9 cellular contexts compared by ENCODE assay signal in genomic region chr11:606245-606644, GRCh38. TPM values are rescaled to one million over a fixed set of nuclear protein-coding genes. Genes with fewer than 3 reads are reported as not detected.
DNase-seq lines count a peak whose midpoint lies in the region; ATAC-seq and TF ChIP-seq lines count a peak whose summit lies in the region.
"Had no signal": no experiment of that assay in that cellular context is flagged by ENCODE, and none has a peak within 500 bp of the region (broad histone marks: within the 10 kb centered on the region; RNA-seq: fewer than 3 reads in every experiment).

No MANE protein-coding gene starts in this region.

- H3K27me3 ChIP-seq in kidney epithelial cell (ENCODE audit: control insufficient read depth, insufficient read depth, low read length), result no peaks in the 10 kb centered on the region

- DNase-seq in AG08396 (ENCODE audit: low spot score) (peak; percentile 63), astrocyte of the spinal cord (ENCODE audit: low read depth, low spot score) (peak; percentile 45), kidney epithelial cell (ENCODE audit: low read depth) (peak; percentile 18), SHP77 (lab: John Stamatoyannopoulos, UW) (no peak), hepatic stellate cell (ENCODE audit: low spot score) (no peak)
- DNase-seq: activated effector memory CD4-positive, alpha-beta T cell treated with Interleukin-2 at 50 U/mL for 16 hours; CD4-positive, alpha-beta T cell; NCI-H1436 treated with DMSO at 0.1 percent for 48 hours had no signal

- no peak overlapping the region for H3K4me3 ChIP-seq in astrocyte of the spinal cord (ENCODE audit: low read depth, low read length)
- no peak overlapping the region for H3K4me3 ChIP-seq in kidney epithelial cell (ENCODE audit: low read depth, low read length)

- no peak for ATAC-seq in HG03432 (IDR thresholded peaks at IDR 0.05; ENCODE audit: unreplicated experiment)

- peaks cover 5% of the 10 kb centered on the region for H3K36me3 ChIP-seq in kidney epithelial cell (ENCODE audit: control insufficient read depth, insufficient read depth, low read length)

- in situ Hi-C loops in astrocyte of the spinal cord (cut with HindIII; ENCODE audit: low sequenced_read_pairs), result no loop called here

- TF ChIP-seq CTCF in astrocyte of the spinal cord (IDR thresholded peaks at IDR 0.05; ENCODE audit: low read depth, low read length), result no peak
- no peak for TF ChIP-seq CTCF in kidney epithelial cell (IDR thresholded peaks at IDR 0.05; ENCODE audit: insufficient read depth, low read length, poor library complexity, severe bottlenecking)

RNA-seq across cellular contexts. Expression of gene IRF7, which starts 9.5 kb away (rescaled TPM):
- 60.2 and 78.7 TPM in 2 replicates for total RNA-seq in kidney epithelial cell

RNA-seq across cellular contexts. Expression of gene CDHR5, which starts 18.5 kb away (rescaled TPM):
- total RNA-seq in kidney epithelial cell, result 0.92 TPM in 1 of 2 replicates, not detected in the other
- total RNA-seq: CD4-positive, alpha-beta T cell had no signal

RNA-seq across cellular contexts. Expression of gene SCT, which starts 20.7 kb away (rescaled TPM):
- 2.1 TPM in 1 of 2 replicates, not detected in the other for total RNA-seq in kidney epithelial cell
- total RNA-seq: CD4-positive, alpha-beta T cell had no signal

RNA-seq across cellular contexts. Expression of gene PHRF1, which starts 30.0 kb away (rescaled TPM):
- total RNA-seq in kidney epithelial cell, result 32.5 and 33.0 TPM in 2 replicates

RNA-seq across cellular contexts. Expression of gene DRD4, which starts 30.8 kb away (rescaled TPM):
- 0.08 TPM in 1 of 2 replicates, not detected in the other for total RNA-seq in kidney epithelial cell

Comparison
In these comparisons a context has a peak if more than half of its experiments do, and no peak if none do; other contexts are left out.
1. DNase-seq: peak in AG08396 (single experiment), astrocyte of the spinal cord (single experiment) and kidney epithelial cell (single experiment); none in SHP77 (0 of 2) and hepatic stellate cell (single experiment).